ENCODE assay signal across 25 cellular contexts in the genomic region with DNA sequence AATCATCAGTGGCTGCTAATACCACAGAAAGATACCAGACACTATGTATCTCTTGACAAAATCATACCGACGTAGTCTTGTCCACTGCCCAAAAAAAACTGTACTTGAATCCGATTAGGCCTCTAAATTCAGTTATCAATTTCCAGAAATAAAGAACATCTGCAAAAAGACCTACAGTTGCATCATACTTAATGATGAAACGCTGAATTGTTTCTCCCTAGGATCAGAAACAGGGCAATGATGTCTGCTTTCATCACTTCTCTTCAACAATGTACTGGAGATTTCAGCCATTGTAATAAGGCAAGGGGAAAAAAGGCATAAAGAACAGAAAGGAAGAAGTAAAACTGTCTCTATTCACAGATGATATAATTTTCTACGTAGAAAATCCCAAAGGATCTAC.
"Had no signal": no experiment of that assay in that cellular context is flagged by ENCODE, and none has a peak within 500 bp of the region (broad histone marks: within the 10 kb centered on the region; RNA-seq: fewer than 3 reads in every experiment).

No MANE protein-coding gene starts in this region.

- DNase-seq: activated CD4-positive, alpha-beta T cell treated with anti-CD3 and anti-CD28 coated beads, Interleukin-2, amount 10 ng/mL, durations not matched to agents 24 days and 14 days; activated CD4-positive, alpha-beta T cell treated with anti-CD3 and anti-CD28 coated beads, Interleukin-2, amount 50 U/mL, for 48 hours; activated CD4-positive, CD25-positive, alpha-beta regulatory T cell treated with anti-CD3 and anti-CD28 coated beads, Interleukin-2, amount 50 U/mL, for 72 hours; activated CD8-positive, alpha-beta memory T cell treated with anti-CD3 and anti-CD28 coated beads, Interleukin-2, amount 10 ng/mL, durations not matched to agents 7 days and 5 days; activated effector memory CD4-positive, alpha-beta T cell treated with anti-CD3 and anti-CD28 coated beads, Interleukin-2, amount 50 U/mL, for 16 hours; activated naive CD4-positive, alpha-beta T cell treated with Interleukin-2 at 50 U/mL for 16 hours; activated naive CD8-positive, alpha-beta T cell treated with anti-CD3 and anti-CD28 coated beads, Interleukin-2, amount 50 U/mL, for 24 hours; activated T-cell treated with anti-CD3 and anti-CD28 coated beads, Interleukin-2, amount 50 U/mL, for 4 hours; amniotic stem cell; Karpas-422; MM.1S; NCI-H1105; NCI-H1436; NCI-H1694 treated with DMSO at 0.1 percent for 48 hours; NCI-H2029 treated with DMSO at 0.1 percent for 48 hours; NCI-H510A treated with DMSO at 0.1 percent for 48 hours; Peyer's patch; Right ventricle myocardium superior; SJCRH30; T-helper 17 cell; T-helper 9 cell had no signal

- H3K4me1 ChIP-seq: Peyer's patch, SJCRH30 had no signal

- FAIRE-seq: astrocyte had no signal

- H3K9me3 ChIP-seq: Peyer's patch, SJCRH30 had no signal

- ATAC-seq: activated CD8-positive, alpha-beta memory T cell treated with anti-CD3 and anti-CD28 coated beads, Interleukin-2, amount 10 ng/mL, durations not matched to agents 7 days and 5 days; activated naive CD4-positive, alpha-beta T cell treated with anti-CD3 and anti-CD28 coated beads, Interleukin-2, amount 50 U/mL, for 72 hours; activated naive CD8-positive, alpha-beta T cell treated with anti-CD3 and anti-CD28 coated beads, Interleukin-2, amount 50 U/mL, for 24 hours; activated T-cell treated with anti-CD3 and anti-CD28 coated beads, Interleukin-2, amount 50 U/mL, for 4 hours; T-helper 17 cell; WTC11 had no signal

- H3K27me3 ChIP-seq: Peyer's patch, SJCRH30 had no signal

- H3K27ac ChIP-seq: Peyer's patch, RWPE1, SJCRH30 had no signal

- H3K4me3 ChIP-seq: Peyer's patch, SJCRH30 had no signal
